2 cellular contexts compared by ENCODE assay signal in genomic region chr1:1088801-1089680, GRCh38.
TF ChIP-seq lines count a peak whose summit lies in the region.

No MANE protein-coding gene starts in this region.

TF ChIP-seq in SK-N-SH, 30 proteins besides CTCF, POLR2A, EP300 and RAD21 (continued from another document):
- TF ChIP-seq PBX3 (IDR thresholded peaks at IDR 0.05) (no peak), SIN3A (IDR thresholded peaks at IDR 0.05; ENCODE audit: borderline replicate concordance, low read depth, low read length) (no peak), POLR2AphosphoS5 (IDR thresholded peaks at IDR 0.05; ENCODE audit: low read depth, low read length) (no peak)
TF ChIP-seq in SK-N-SH: peak in this region for 0.

TF ChIP-seq in SK-N-SH treated with all-trans-retinoic acid at 6 μM for 48 hours, 23 proteins besides CTCF, POLR2A, EP300 and RAD21 (continued from another document):
- TF ChIP-seq POU6F1 (CRISPR knock-in tag; IDR thresholded peaks at IDR 0.05; ENCODE audit: borderline replicate concordance, low read depth) (no peak), TSHZ2 (CRISPR knock-in tag; IDR thresholded peaks at IDR 0.05) (no peak), PATZ1 (CRISPR knock-in tag; IDR thresholded peaks at IDR 0.05; ENCODE audit: borderline replicate concordance) (no peak), ZFP3 (CRISPR knock-in tag; IDR thresholded peaks at IDR 0.05) (no peak), SNAI2 (CRISPR knock-in tag; IDR thresholded peaks at IDR 0.05) (no peak), TOX (CRISPR knock-in tag; IDR thresholded peaks at IDR 0.05; ENCODE audit: borderline replicate concordance) (no peak), ARNTL (CRISPR knock-in tag; IDR thresholded peaks at IDR 0.05; ENCODE audit: borderline replicate concordance, low read depth) (no peak), BACH2 (CRISPR knock-in tag; IDR thresholded peaks at IDR 0.05; ENCODE audit: borderline replicate concordance) (no peak), TCF4 (CRISPR knock-in tag; IDR thresholded peaks at IDR 0.05; ENCODE audit: borderline replicate concordance) (no peak), PPARA (CRISPR knock-in tag; IDR thresholded peaks at IDR 0.05; ENCODE audit: borderline replicate concordance) (no peak), ZNF8 (CRISPR knock-in tag; IDR thresholded peaks at IDR 0.05) (no peak), ESRRG (CRISPR knock-in tag; IDR thresholded peaks at IDR 0.05) (no peak), ZNF70 (CRISPR knock-in tag; IDR thresholded peaks at IDR 0.05) (no peak), GLIS3 (CRISPR knock-in tag; IDR thresholded peaks at IDR 0.05) (no peak)
